In genomic region chr1:151196292-151196800, GRCh38 we compare ENCODE assay signal across 1 cellular context.
TF ChIP-seq lines count a peak whose summit lies in the region.

No MANE protein-coding gene starts in this region.

TF ChIP-seq in HCT116, 20 proteins besides CTCF, POLR2A, EP300 and RAD21:
- TF ChIP-seq REST (IDR thresholded peaks at IDR 0.05; ENCODE audit: low read depth), result no peak
- peak; percentile 42 for TF ChIP-seq YY1 (IDR thresholded peaks at IDR 0.05; ENCODE audit: extremely low read depth, insufficient replicate concordance, low read depth, low read length)
- no peak for TF ChIP-seq TCF7L2 (IDR thresholded peaks at IDR 0.05; ENCODE audit: borderline replicate concordance, extremely low read depth, insufficient read depth, insufficient read length)
